Comparison of ENCODE assay signal across 9 cellular contexts in genomic region chr17:1365445-1366039, GRCh38. TPM values are rescaled to one million over a fixed set of nuclear protein-coding genes. Genes with fewer than 3 reads are reported as not detected.
A peak's percentile ranks its signal among the peaks of the same experiment; 100 is the strongest.
DNase-seq lines count a peak whose midpoint lies in the region; TF ChIP-seq lines count a peak whose summit lies in the region.
"Had no signal": no experiment of that assay in that cellular context is flagged by ENCODE, and none has a peak within 500 bp of the region (broad histone marks: within the 10 kb centered on the region; RNA-seq: fewer than 3 reads in every experiment).

No MANE protein-coding gene starts in this region.

- H2AFZ ChIP-seq in neural cell (ENCODE audit: low read depth, low read length): no peak overlapping the region

- TF ChIP-seq CTCF in LNCAP (IDR thresholded peaks at IDR 0.05): peak; percentile 79; the same call in 1 of the 2 replicates
- TF ChIP-seq CTCF in Peyer's patch (IDR thresholded peaks at IDR 0.05): peak; percentile 70 to 94 (median 91)
- TF ChIP-seq CTCF in fibroblast of the aortic adventitia (IDR thresholded peaks at IDR 0.05; ENCODE audit: insufficient read depth, low read length): peak; percentile 82
- TF ChIP-seq CTCF in neural cell (IDR thresholded peaks at IDR 0.05; ENCODE audit: poor library complexity, severe bottlenecking): peak; percentile 84
- TF ChIP-seq CTCF in transverse colon (IDR thresholded peaks at IDR 0.05): peak; percentile 85 to 95 (median 88)

- H3K9ac ChIP-seq in neural cell (ENCODE audit: low read length): no peak overlapping the region

- H3K4me3 ChIP-seq in Peyer's patch: no peak overlapping the region
- no peak overlapping the region for H3K4me3 ChIP-seq in fibroblast of the aortic adventitia (ENCODE audit: low read depth, low read length)
- H3K4me3 ChIP-seq in neural cell (ENCODE audit: low read length): no peak overlapping the region
- peak overlapping the region in 1 of 4 donors; percentile 8 for H3K4me3 ChIP-seq in transverse colon

- intact Hi-C loops in activated T-helper 2 cell treated with anti-CD3 and anti-CD28 coated beads, Interferon-gamma antibody, Interleukin-2, Interleukin-4, amounts not matched to agents 10 μg/mL and 5 μg/mL and 100 μg/mL, durations not matched to agents 14 hours and 24 hours and 36 hours (cut with micrococcal nuclease): loop anchor here (1.0 to 10.0 kb wide), 3 partner anchors 92 to 269 kb away; partner anchors contain the start of genes CRK and INPP5K
- intact Hi-C loops in transverse colon (cut with DNase I; ENCODE audit: low total_unique reads): loop anchor here (10.0 kb wide), 1 partner anchor 149 kb away; the partner anchor contains the start of gene INPP5K

- no peak for TF ChIP-seq EP300 in neural cell (conservative IDR thresholded peaks at IDR 0.05; ENCODE audit: poor library complexity, severe bottlenecking)
- no peak for TF ChIP-seq EP300 in transverse colon (IDR thresholded peaks at IDR 0.05; ENCODE audit: low read depth)

- peaks cover 38% of the 10 kb centered on the region for H3K4me1 Mint-ChIP-seq in activated T-helper 2 cell treated with anti-CD3 and anti-CD28 coated beads, Interferon-gamma antibody, Interleukin-2, Interleukin-4, amounts not matched to agents 10 μg/mL and 5 μg/mL and 100 μg/mL, durations not matched to agents 14 hours and 24 hours and 36 hours (ENCODE audit: low read depth)

- H3K36me3 Mint-ChIP-seq in activated T-helper 2 cell treated with anti-CD3 and anti-CD28 coated beads, Interferon-gamma antibody, Interleukin-2, Interleukin-4, amounts not matched to agents 10 μg/mL and 5 μg/mL and 100 μg/mL, durations not matched to agents 14 hours and 24 hours and 36 hours (ENCODE audit: low read depth): peaks cover 45% of the 10 kb centered on the region

- no peaks in the 10 kb centered on the region for H3K9me2 ChIP-seq in neural cell (ENCODE audit: insufficient read depth, low read length)

- peak; percentile 83 for DNase-seq in DMS53 (lab: John Stamatoyannopoulos, UW)
- DNase-seq in Peyer's patch: peak in 2 of 3 donors; percentile 36 to 79
- peak; percentile 47 for DNase-seq in activated T-helper 2 cell treated with anti-CD3 and anti-CD28 coated beads, Interferon-gamma antibody, Interleukin-2, Interleukin-4, amounts not matched to agents 10 μg/mL and 5 μg/mL and 100 μg/mL, durations not matched to agents 14 hours and 24 hours and 36 hours (ENCODE audit: low spot score)
- peak; percentile 89 for DNase-seq in fibroblast of the aortic adventitia (ENCODE audit: low read depth)
- DNase-seq in transverse colon: peak; percentile 63
- no peak for DNase-seq in amniotic stem cell (lab: John Stamatoyannopoulos, UW)

- no peaks in the 10 kb centered on the region for H3K27me3 Mint-ChIP-seq in activated T-helper 2 cell treated with anti-CD3 and anti-CD28 coated beads, Interferon-gamma antibody, Interleukin-2, Interleukin-4, amounts not matched to agents 10 μg/mL and 5 μg/mL and 100 μg/mL, durations not matched to agents 14 hours and 24 hours and 36 hours (ENCODE audit: low read depth)
- H3K27me3 Mint-ChIP-seq: dendritic cell treated with granulocyte-macrophage colony-stimulating factor and Interleukin-4, amounts not matched to agents 40 ng/mL and 50 ng/mL, for 4 days had no signal

- peaks cover 0 to 30% (median 0%) of the 10 kb centered on the region in 3 donors for H3K36me3 ChIP-seq in Peyer's patch
- H3K36me3 ChIP-seq in neural cell (ENCODE audit: insufficient read depth, low read length): no peaks in the 10 kb centered on the region
- H3K36me3 ChIP-seq in transverse colon: peaks cover 0 to 24% (median 7%) of the 10 kb centered on the region in 4 donors

- peak overlapping the region; percentile 7 for H3K27ac Mint-ChIP-seq in activated T-helper 2 cell treated with anti-CD3 and anti-CD28 coated beads, Interferon-gamma antibody, Interleukin-2, Interleukin-4, amounts not matched to agents 10 μg/mL and 5 μg/mL and 100 μg/mL, durations not matched to agents 14 hours and 24 hours and 36 hours
- H3K27ac Mint-ChIP-seq: dendritic cell treated with granulocyte-macrophage colony-stimulating factor and Interleukin-4, amounts not matched to agents 40 ng/mL and 50 ng/mL, for 4 days had no signal

- 8 to 11% methylated on average over 9 to 11 of the region's 11 CpGs for WGBS in transverse colon (ENCODE audit: low coverage in 1 of 2), 2 donors

- H3K4me3 Mint-ChIP-seq in activated T-helper 2 cell treated with anti-CD3 and anti-CD28 coated beads, Interferon-gamma antibody, Interleukin-2, Interleukin-4, amounts not matched to agents 10 μg/mL and 5 μg/mL and 100 μg/mL, durations not matched to agents 14 hours and 24 hours and 36 hours (ENCODE audit: low read depth): no peak overlapping the region
- H3K4me3 Mint-ChIP-seq: dendritic cell treated with granulocyte-macrophage colony-stimulating factor and Interleukin-4, amounts not matched to agents 40 ng/mL and 50 ng/mL, for 4 days had no signal

- peaks cover 91% of the 10 kb centered on the region for H3K79me2 ChIP-seq in neural cell (replicated peaks; ENCODE audit: insufficient read depth, low read length)

- H4K20me1 ChIP-seq in neural cell (ENCODE audit: insufficient read depth): peaks cover 81% of the 10 kb centered on the region

- peak; percentile 80 for TF ChIP-seq RAD21 in neural cell (conservative IDR thresholded peaks at IDR 0.05)

- H3K9me3 ChIP-seq in Peyer's patch (no peaks in the 10 kb centered on the region), neural cell (ENCODE audit: low read length) (no peaks in the 10 kb centered on the region), transverse colon (no peaks in the 10 kb centered on the region)

- TF ChIP-seq POLR2A in Peyer's patch (IDR thresholded peaks at IDR 0.05) (no peak), transverse colon (IDR thresholded peaks at IDR 0.05) (no peak)

- H3K27me3 ChIP-seq in Peyer's patch (no peaks in the 10 kb centered on the region), neural cell (ENCODE audit: insufficient read depth, low read depth, low read length) (no peaks in the 10 kb centered on the region), transverse colon (no peaks in the 10 kb centered on the region)

- H3K27ac ChIP-seq in Peyer's patch (peak overlapping the region in 2 of 4 donors; percentile 10 to 38), neural cell (ENCODE audit: low read length) (no peak overlapping the region), transverse colon (peak overlapping the region; percentile 45 to 68 (median 48))

- H3F3A ChIP-seq in neural cell (ENCODE audit: insufficient read depth, low read length, poor library complexity, severe bottlenecking): no peaks in the 10 kb centered on the region

- H3K4me2 ChIP-seq in neural cell (ENCODE audit: low read length): no peak overlapping the region

- H3K4me1 ChIP-seq in Peyer's patch: peaks cover 0 to 54% (median 7%) of the 10 kb centered on the region in 4 donors
- peaks cover 30 to 84% (median 53%) of the 10 kb centered on the region in 4 donors for H3K4me1 ChIP-seq in transverse colon

- in situ Hi-C loops in transverse colon (cut with MboI; ENCODE audit: low pct_ligation_motif_present in 1 of 4, low pct_unique_long_range_greater_than_20kb in 1 of 4, low sequenced_read_pairs in 3 of 4): loop anchor here in 2 of 4 donors (10.0 kb wide), 1 partner anchor 149 kb away; the partner anchor contains the start of gene INPP5K (in 2 of the 2)

- no peaks in the 10 kb centered on the region for H3K9me3 Mint-ChIP-seq in activated T-helper 2 cell treated with anti-CD3 and anti-CD28 coated beads, Interferon-gamma antibody, Interleukin-2, Interleukin-4, amounts not matched to agents 10 μg/mL and 5 μg/mL and 100 μg/mL, durations not matched to agents 14 hours and 24 hours and 36 hours
- H3K9me3 Mint-ChIP-seq: dendritic cell treated with granulocyte-macrophage colony-stimulating factor and Interleukin-4, amounts not matched to agents 40 ng/mL and 50 ng/mL, for 4 days had no signal

TF ChIP-seq in neural cell, 6 proteins besides CTCF, POLR2A, EP300 and RAD21:
- peak; percentile 80 for TF ChIP-seq SMC3 (conservative IDR thresholded peaks at IDR 0.05; ENCODE audit: poor library complexity)
- no peak for TF ChIP-seq EZH2 (IDR thresholded peaks at IDR 0.05; ENCODE audit: borderline replicate concordance, insufficient read depth, low read length, poor library complexity, severe bottlenecking)

RNA-seq across cellular contexts. Expression of gene YWHAE, which starts 34.5 kb away (rescaled TPM):
- total RNA-seq in Peyer's patch (100 to 1,000 TPM; 317 to 474 (median 395) TPM), fibroblast of the aortic adventitia (ENCODE audit: low replicate concordance) (628 and 1,755 TPM in 2 replicates), transverse colon (1,000 to 10,000 TPM in 1 of 4 donors, 100 to 1,000 TPM in 3; 158 to 2,397 (median 594) TPM)
- total RNA-seq in activated T-helper 2 cell treated with anti-CD3 and anti-CD28 coated beads, Interferon-gamma antibody, Interleukin-2, Interleukin-4, amounts not matched to agents 10 μg/mL and 5 μg/mL and 100 μg/mL, durations not matched to agents 14 hours and 24 hours and 36 hours: 499 and 501 TPM in 2 replicates
- 594 and 646 TPM in 2 replicates for polyA plus RNA-seq in neural cell
- polyA minus RNA-seq in neural cell: 675 and 954 TPM in 2 replicates
